9 cellular contexts compared by ENCODE assay signal in the genomic region with DNA sequence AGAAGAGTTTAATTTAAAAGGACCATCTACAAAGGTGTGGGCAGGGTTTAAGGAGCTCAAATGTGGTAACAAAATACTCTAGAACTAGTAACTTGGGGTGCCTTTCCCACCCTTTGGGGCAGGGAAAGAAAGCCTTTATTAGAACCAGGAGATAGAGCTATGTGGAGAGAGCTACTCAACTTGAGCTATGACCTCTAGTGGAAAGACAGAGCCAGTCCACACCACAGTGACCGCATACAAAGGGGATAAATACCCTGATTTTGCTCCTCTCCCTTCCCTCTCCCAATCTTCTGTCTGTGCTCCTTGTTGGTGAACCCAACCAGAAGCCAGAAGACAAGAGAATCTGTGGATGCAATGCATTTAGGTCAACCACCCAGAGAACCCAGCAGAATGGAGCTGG. TPM values are rescaled to one million over a fixed set of nuclear protein-coding genes. Genes with fewer than 3 reads are reported as not detected.
DNase-seq lines count a peak whose midpoint lies in the region; ATAC-seq and TF ChIP-seq lines count a peak whose summit lies in the region.
"Had no signal": no experiment of that assay in that cellular context is flagged by ENCODE, and none has a peak within 500 bp of the region (broad histone marks: within the 10 kb centered on the region; RNA-seq: fewer than 3 reads in every experiment).

No MANE protein-coding gene starts in this region.

- no peak overlapping the region for H2BK12ac ChIP-seq in mesenchymal stem cell (ENCODE audit: low read length in 2 of 2)

- no peak overlapping the region for H3K18ac ChIP-seq in mesenchymal stem cell (ENCODE audit: low read depth in 1 of 2, low read length in 2 of 2)

- H2BK120ac ChIP-seq in mesenchymal stem cell (ENCODE audit: low read depth, low read length) = no peak overlapping the region

- H3K79me2 ChIP-seq in Loucy (ENCODE audit: insufficient read depth, low read length) = no peaks in the 10 kb centered on the region

- H3K4me2 ChIP-seq in Loucy (ENCODE audit: low read depth, low read length, poor library complexity, severe bottlenecking) (no peak overlapping the region), mesenchymal stem cell (ENCODE audit: low read length, poor library complexity, severe bottlenecking) (no peak overlapping the region)

- H3K14ac ChIP-seq in mesenchymal stem cell (ENCODE audit: low read length in 2 of 2) = no peak overlapping the region

- DNase-seq in DMS114 treated with DMSO at 0.1 percent for 48 hours (lab: John Stamatoyannopoulos, UW; ENCODE audit: unreplicated experiment) (peak; percentile 9), dermis blood vessel endothelial cell (peak; percentile 55), mesenchymal stem cell (peak; percentile 25), germinal center (ENCODE audit: low spot score) (no peak), mucosa of gallbladder (ENCODE audit: low spot score) (no peak)
- DNase-seq in activated CD4-positive, alpha-beta T cell treated with anti-CD3 and anti-CD28 coated beads, Interleukin-2, amount 50 U/mL, for 1 hour = no peak
- DNase-seq: glutamatergic neuron had no signal

- no peak overlapping the region for H4K91ac ChIP-seq in mesenchymal stem cell (ENCODE audit: low read length)

- no peaks in the 10 kb centered on the region for H3F3A ChIP-seq in Loucy (ENCODE audit: low read depth)

- no peak overlapping the region for H3K27ac ChIP-seq in mesenchymal stem cell (ENCODE audit: low read length, poor library complexity, severe bottlenecking)

- H2BK5ac ChIP-seq in mesenchymal stem cell (ENCODE audit: low read depth, low read length, poor library complexity, severe bottlenecking) = no peak overlapping the region

- no peak overlapping the region for H2AK5ac ChIP-seq in mesenchymal stem cell (ENCODE audit: low read length, severe bottlenecking)

- H3K4me1 ChIP-seq in Loucy (ENCODE audit: insufficient read depth, low read length, poor library complexity, severe bottlenecking) = peaks cover 7% of the 10 kb centered on the region
- H3K4me1 ChIP-seq in mesenchymal stem cell (ENCODE audit: control insufficient read depth, insufficient read depth, low read depth, low read length) = no peaks in the 10 kb centered on the region

- no peak overlapping the region for H3K23ac ChIP-seq in mesenchymal stem cell (ENCODE audit: low read length in 2 of 2)

- no peaks in the 10 kb centered on the region for H3K79me1 ChIP-seq in mesenchymal stem cell (replicated peaks; ENCODE audit: low read length, poor library complexity, severe bottlenecking)

- no peaks in the 10 kb centered on the region for H3K27me3 ChIP-seq in Loucy (ENCODE audit: insufficient read depth, low read length, poor library complexity, severe bottlenecking)
- no peaks in the 10 kb centered on the region for H3K27me3 ChIP-seq in mesenchymal stem cell (ENCODE audit: control insufficient read depth in 1 of 2, insufficient read depth in 1 of 2, low read length in 2 of 2)

- H3K9ac ChIP-seq in Loucy (ENCODE audit: low read depth, low read length, poor library complexity, severe bottlenecking) (no peak overlapping the region), mesenchymal stem cell (ENCODE audit: low read length) (no peak overlapping the region)

- no peak overlapping the region for H2BK15ac ChIP-seq in mesenchymal stem cell (ENCODE audit: low read depth, poor library complexity, severe bottlenecking)

- H4K20me1 ChIP-seq in Loucy (ENCODE audit: insufficient read depth, low read length, poor library complexity, severe bottlenecking) = no peaks in the 10 kb centered on the region

- H4K8ac ChIP-seq in mesenchymal stem cell (ENCODE audit: low read length) = no peak overlapping the region

- ATAC-seq in GM19397 (IDR thresholded peaks at IDR 0.05; ENCODE audit: unreplicated experiment) = no peak

- H3K36me3 ChIP-seq in Loucy (ENCODE audit: insufficient read depth, low read length) (no peaks in the 10 kb centered on the region), mesenchymal stem cell (ENCODE audit: control insufficient read depth in 1 of 2, insufficient read depth in 2 of 2, low read depth in 1 of 2, low read length in 2 of 2) (no peaks in the 10 kb centered on the region)

- no peak overlapping the region for H2AFZ ChIP-seq in Loucy (ENCODE audit: low read length)
- H2AFZ ChIP-seq in mesenchymal stem cell (ENCODE audit: low read depth, low read length) = no peak overlapping the region

- no peaks in the 10 kb centered on the region for H3K9me3 ChIP-seq in Loucy (ENCODE audit: insufficient read depth, low read depth, low read length)
- no peaks in the 10 kb centered on the region for H3K9me3 ChIP-seq in mesenchymal stem cell (ENCODE audit: control insufficient read depth, low read length)

- no peak overlapping the region for H3K4ac ChIP-seq in mesenchymal stem cell (ENCODE audit: low read depth in 1 of 2, low read length in 2 of 2)

- no peaks in the 10 kb centered on the region for H3K9me2 ChIP-seq in Loucy (replicated peaks; ENCODE audit: low read depth, low read length)

- 47% methylated on average over 1 of the region's 1 CpG for WGBS in mesenchymal stem cell

- peak; percentile 66 for TF ChIP-seq CTCF in Loucy (conservative IDR thresholded peaks at IDR 0.05; ENCODE audit: low read length)

- H3K4me3 ChIP-seq in Loucy (ENCODE audit: low read length, poor library complexity, severe bottlenecking) (no peak overlapping the region), mesenchymal stem cell (ENCODE audit: insufficient read depth in 1 of 2, low read depth in 1 of 2, low read length in 2 of 2) (no peak overlapping the region)

RNA-seq across cellular contexts. Expression of a gene that starts 54.4 kb away (rescaled TPM):
- total RNA-seq in dermis blood vessel endothelial cell = 254 and 314 TPM in 2 replicates
- 69.2 TPM for polyA plus RNA-seq in mesenchymal stem cell (2013, experiment 1 of 2)
- 68.5 TPM for polyA plus RNA-seq in mesenchymal stem cell (2013, experiment 2 of 2)
- 134 TPM for total RNA-seq in mucosa of gallbladder

Comparison
In these comparisons a context has a peak if more than half of its experiments do, and no peak if none do; other contexts are left out.
1. DNase-seq: peak in DMS114 treated with DMSO at 0.1 percent for 48 hours (single experiment), dermis blood vessel endothelial cell (single experiment) and mesenchymal stem cell (single experiment); none in germinal center (single experiment), mucosa of gallbladder (single experiment) and activated CD4-positive, alpha-beta T cell treated with anti-CD3 and anti-CD28 coated beads, Interleukin-2, amount 50 U/mL, for 1 hour (single experiment).